ENCODE assay signal across 1 cellular context in genomic region chr2:240353086-240353798, GRCh38.
TF ChIP-seq lines count a peak whose summit lies in the region.

No MANE protein-coding gene starts in this region.

TF ChIP-seq in GM23338, 12 proteins besides CTCF, POLR2A, EP300 and RAD21:
- no peak for TF ChIP-seq ZNF331 (CRISPR knock-in tag; IDR thresholded peaks at IDR 0.05; ENCODE audit: low read depth)
- TF ChIP-seq ZNF462 (CRISPR knock-in tag; IDR thresholded peaks at IDR 0.05), result no peak
- TF ChIP-seq STAT1 (IDR thresholded peaks at IDR 0.05; ENCODE audit: unreplicated experiment), result no peak
- TF ChIP-seq CREB1 (CRISPR knock-in tag; IDR thresholded peaks at IDR 0.05; ENCODE audit: low read depth), result no peak
- TF ChIP-seq EZH2 (IDR thresholded peaks at IDR 0.05; ENCODE audit: low read depth, unreplicated experiment), result no peak
- no peak for TF ChIP-seq ETS1 (IDR thresholded peaks at IDR 0.05)
